ENCODE assay signal across 18 cellular contexts in genomic region chr3:149587383-149587782, GRCh38.
"Had no signal": no experiment of that assay in that cellular context is flagged by ENCODE, and none has a peak within 500 bp of the region (broad histone marks: within the 10 kb centered on the region; RNA-seq: fewer than 3 reads in every experiment).

No MANE protein-coding gene starts in this region.

- H3K27me3 ChIP-seq: sigmoid colon, upper lobe of left lung had no signal

- H3K27ac ChIP-seq: neutrophil had no signal

- H3K27ac Mint-ChIP-seq: activated CD4-positive, alpha-beta memory T cell treated with anti-CD3 and anti-CD28 coated beads for 36 hours; activated naive CD8-positive, alpha-beta T cell treated with anti-CD3 and anti-CD28 coated beads for 36 hours; dendritic cell treated with granulocyte-macrophage colony-stimulating factor and Interleukin-4, amounts not matched to agents 40 ng/mL and 50 ng/mL, for 4 days; natural killer cell treated with Interleukin-12 subunit alpha and Interleukin-12 subunit beta and Interleukin-15 and Interleukin-18, amount 100 ng/mL, for 72 hours had no signal

- H3K4me3 ChIP-seq: sigmoid colon, thoracic aorta, upper lobe of left lung had no signal

- FAIRE-seq: bronchial epithelial cell, endometrium, frontal cortex had no signal

- H3K9me3 ChIP-seq: neutrophil, sigmoid colon, thoracic aorta, upper lobe of left lung had no signal

- H3K9me3 Mint-ChIP-seq: activated CD4-positive, alpha-beta memory T cell treated with anti-CD3 and anti-CD28 coated beads for 36 hours; activated naive CD8-positive, alpha-beta T cell treated with anti-CD3 and anti-CD28 coated beads for 36 hours; dendritic cell treated with granulocyte-macrophage colony-stimulating factor and Interleukin-4, amounts not matched to agents 40 ng/mL and 50 ng/mL, for 4 days; natural killer cell treated with Interleukin-12 subunit alpha and Interleukin-12 subunit beta and Interleukin-15 and Interleukin-18, amount 100 ng/mL, for 72 hours had no signal

- H3K4me3 Mint-ChIP-seq: activated CD4-positive, alpha-beta memory T cell treated with anti-CD3 and anti-CD28 coated beads for 36 hours; activated naive CD8-positive, alpha-beta T cell treated with anti-CD3 and anti-CD28 coated beads for 36 hours; dendritic cell treated with granulocyte-macrophage colony-stimulating factor and Interleukin-4, amounts not matched to agents 40 ng/mL and 50 ng/mL, for 4 days; natural killer cell treated with Interleukin-12 subunit alpha and Interleukin-12 subunit beta and Interleukin-15 and Interleukin-18, amount 100 ng/mL, for 72 hours had no signal

- H3K4me1 Mint-ChIP-seq: activated naive CD8-positive, alpha-beta T cell treated with anti-CD3 and anti-CD28 coated beads for 36 hours had no signal

- DNase-seq: activated CD4-positive, alpha-beta memory T cell treated with anti-CD3 and anti-CD28 coated beads for 36 hours; activated CD4-positive, alpha-beta T cell treated with anti-CD3 and anti-CD28 coated beads for 48 hours; activated naive CD4-positive, alpha-beta T cell treated with Interleukin-2 at 50 U/mL for 16 hours; activated naive CD8-positive, alpha-beta T cell treated with anti-CD3 and anti-CD28 coated beads for 36 hours; activated T-cell treated with anti-CD3 and anti-CD28 coated beads, Interleukin-2, amount 50 U/mL, for 48 hours; effector CD4-positive, alpha-beta T cell; hippocampal formation; sigmoid colon; stimulated activated CD4-positive, alpha-beta T cell treated with anti-CD3 and anti-CD28 coated beads, Interleukin-4, amount 100 ng/mL, for 1 hour; stimulated activated naive CD4-positive, alpha-beta T cell; upper lobe of left lung had no signal

- H3K36me3 ChIP-seq: neutrophil, sigmoid colon, thoracic aorta, upper lobe of left lung had no signal

- H3K36me3 Mint-ChIP-seq: activated CD4-positive, alpha-beta memory T cell treated with anti-CD3 and anti-CD28 coated beads for 36 hours; activated naive CD8-positive, alpha-beta T cell treated with anti-CD3 and anti-CD28 coated beads for 36 hours; natural killer cell treated with Interleukin-12 subunit alpha and Interleukin-12 subunit beta and Interleukin-15 and Interleukin-18, amount 100 ng/mL, for 72 hours had no signal
